In genomic region chr10:103547391-103547946, GRCh38 we compare ENCODE assay signal across 20 cellular contexts. TPM values are rescaled to one million over a fixed set of nuclear protein-coding genes. Genes with fewer than 3 reads are reported as not detected.
DNase-seq lines count a peak whose midpoint lies in the region; ATAC-seq lines count a peak whose summit lies in the region.
"Had no signal": no experiment of that assay in that cellular context is flagged by ENCODE, and none has a peak within 500 bp of the region (broad histone marks: within the 10 kb centered on the region; RNA-seq: fewer than 3 reads in every experiment).

No MANE protein-coding gene starts in this region.

- H3K9me3 Mint-ChIP-seq in stimulated activated naive B cell treated with anti-CD40 and anti-IgM and Interleukin-4, amounts not matched to agents 10 μg/mL and 1 μg/mL and 100 μg/mL, for 72 hours: no peaks in the 10 kb centered on the region
- H3K9me3 Mint-ChIP-seq: activated naive CD8-positive, alpha-beta T cell treated with anti-CD3 and anti-CD28 coated beads, Interleukin-2, amount 50 U/mL, for 24 hours; central memory CD8-positive, alpha-beta T cell; naive B cell had no signal

- DNase-seq in H7 (peak; percentile 33), cerebellar cortex (ENCODE audit: low spot score) (peak; percentile 81), neuronal stem cell (ENCODE audit: low spot score) (no peak)
- DNase-seq in stimulated activated naive B cell treated with anti-CD40 and anti-IgM and Interleukin-4, amounts not matched to agents 10 μg/mL and 1 μg/mL and 100 μg/mL, for 72 hours: no peak
- DNase-seq: activated CD4-positive, alpha-beta T cell treated with anti-CD3 and anti-CD28 coated beads, Interleukin-2, amount 10 ng/mL, durations not matched to agents 24 days and 14 days; activated naive CD8-positive, alpha-beta T cell treated with anti-CD3 and anti-CD28 coated beads, Interleukin-2, amount 50 U/mL, for 24 hours; activated T-cell treated with anti-CD3 and anti-CD28 coated beads, Interleukin-2, amount 50 U/mL, for 1 hour; AML-193; DMS153; foreskin melanocyte; GM23248; naive B cell; NK-92 treated with Interleukin-12 subunit alpha and Interleukin-12 subunit beta, amount 100 ng/mL, for 24 hours had no signal

- H3K9ac ChIP-seq in BLaER1: no peak overlapping the region
- H3K9ac ChIP-seq in neuronal stem cell (ENCODE audit: low read depth, low read length, poor library complexity): no peak overlapping the region
- H3K9ac ChIP-seq: GM23248 had no signal

- H3K4me1 Mint-ChIP-seq in stimulated activated naive B cell treated with anti-CD40 and anti-IgM and Interleukin-4, amounts not matched to agents 10 μg/mL and 1 μg/mL and 100 μg/mL, for 72 hours: peaks cover 13 to 18% of the 10 kb centered on the region in 2 donors

- H3K27ac ChIP-seq in BLaER1: no peak overlapping the region
- no peak overlapping the region for H3K27ac ChIP-seq in neuronal stem cell (replicated peaks; ENCODE audit: low read length)
- H3K27ac ChIP-seq: GM23248, SJCRH30 had no signal

- H4K20me1 ChIP-seq in BLaER1: peaks cover 7% of the 10 kb centered on the region; the same call in 1 of the 2 replicates

- peak overlapping the region; percentile 38 for H3K23ac ChIP-seq in neuronal stem cell (ENCODE audit: low read depth, low read length, poor library complexity)

- no peak overlapping the region for H3K4me3 Mint-ChIP-seq in stimulated activated naive B cell treated with anti-CD40 and anti-IgM and Interleukin-4, amounts not matched to agents 10 μg/mL and 1 μg/mL and 100 μg/mL, for 72 hours
- H3K4me3 Mint-ChIP-seq: activated CD4-positive, alpha-beta T cell treated with anti-CD3 and anti-CD28 coated beads, Interleukin-2, amount 10 ng/mL, durations not matched to agents 24 days and 14 days; activated naive CD8-positive, alpha-beta T cell treated with anti-CD3 and anti-CD28 coated beads, Interleukin-2, amount 50 U/mL, for 24 hours; central memory CD8-positive, alpha-beta T cell; naive B cell had no signal

- H4K8ac ChIP-seq in neuronal stem cell (ENCODE audit: low read depth, low read length): no peak overlapping the region

- peak overlapping the region; percentile 41 for H2BK12ac ChIP-seq in neuronal stem cell (ENCODE audit: low read length)

- peaks cover 6 to 10% of the 10 kb centered on the region in 2 donors for H3K27me3 Mint-ChIP-seq in stimulated activated naive B cell treated with anti-CD40 and anti-IgM and Interleukin-4, amounts not matched to agents 10 μg/mL and 1 μg/mL and 100 μg/mL, for 72 hours

- H3K36me3 ChIP-seq in BLaER1: no peaks in the 10 kb centered on the region
- H3K36me3 ChIP-seq in H7 (replicated peaks; ENCODE audit: control insufficient read depth, insufficient read depth, low read length): no peaks in the 10 kb centered on the region
- no peaks in the 10 kb centered on the region for H3K36me3 ChIP-seq in neuronal stem cell (replicated peaks in 1 of 2; ENCODE audit: control insufficient read depth in 2 of 2, insufficient read depth in 2 of 2, low read length in 2 of 2)
- H3K36me3 ChIP-seq: SJCRH30 had no signal

- H3K36me3 Mint-ChIP-seq in stimulated activated naive B cell treated with anti-CD40 and anti-IgM and Interleukin-4, amounts not matched to agents 10 μg/mL and 1 μg/mL and 100 μg/mL, for 72 hours: no peaks in the 10 kb centered on the region
- H3K36me3 Mint-ChIP-seq: naive B cell had no signal

- no peak overlapping the region for H3K4ac ChIP-seq in neuronal stem cell (ENCODE audit: low read length)

- 100% methylated on average over 1 of the region's 10 CpGs for WGBS in neuronal stem cell (ENCODE audit: extremely low coverage in 2 of 2, insufficient read length in 2 of 2, insufficient replicate concordance in 1 of 2), 2 donors

- H3K27me3 ChIP-seq in BLaER1 (no peaks in the 10 kb centered on the region), H7 (ENCODE audit: control insufficient read depth, insufficient read depth, low read length) (no peaks in the 10 kb centered on the region), neuronal stem cell (ENCODE audit: control insufficient read depth in 3 of 3, insufficient read depth in 3 of 3, low read depth in 1 of 3, low read length in 3 of 3) (peaks cover 0 to 22% (median 0%) of the 10 kb centered on the region in 3 experiments)
- H3K27me3 ChIP-seq: SJCRH30 had no signal

- H3K79me1 ChIP-seq in neuronal stem cell (ENCODE audit: low read depth, low read length): no peaks in the 10 kb centered on the region

- ATAC-seq in HG02973 (IDR thresholded peaks at IDR 0.05; ENCODE audit: unreplicated experiment) (no peak), GM21526 (IDR thresholded peaks at IDR 0.05; ENCODE audit: low FRiP score, unreplicated experiment) (no peak), GM19395 (IDR thresholded peaks at IDR 0.05; ENCODE audit: unreplicated experiment) (no peak)
- no peak for ATAC-seq in stimulated activated naive B cell treated with anti-CD40 and anti-IgM and Interleukin-4, amounts not matched to agents 10 μg/mL and 1 μg/mL and 100 μg/mL, for 72 hours (replicated peaks)
- ATAC-seq: activated naive CD8-positive, alpha-beta T cell treated with anti-CD3 and anti-CD28 coated beads, Interleukin-2, amount 50 U/mL, for 24 hours had no signal

- H3K4me1 ChIP-seq in BLaER1: peaks cover 63% of the 10 kb centered on the region
- H3K4me1 ChIP-seq in neuronal stem cell (ENCODE audit: control insufficient read depth in 2 of 2, insufficient read depth in 1 of 2, low read depth in 1 of 2, low read length in 2 of 2): peaks cover 4 to 11% of the 10 kb centered on the region in 2 donors

- no peak overlapping the region for H4K91ac ChIP-seq in neuronal stem cell (ENCODE audit: low read depth, low read length, poor library complexity)

- H3K14ac ChIP-seq in neuronal stem cell (ENCODE audit: low read length): no peak overlapping the region

- peak overlapping the region; percentile 16 for H3K18ac ChIP-seq in neuronal stem cell (ENCODE audit: low read length)

- H2BK15ac ChIP-seq in neuronal stem cell (ENCODE audit: low read length): no peak overlapping the region

- peak overlapping the region; percentile 78 for H2AK5ac ChIP-seq in neuronal stem cell (ENCODE audit: low read depth, low read length)

- no peak overlapping the region for H3K27ac Mint-ChIP-seq in stimulated activated naive B cell treated with anti-CD40 and anti-IgM and Interleukin-4, amounts not matched to agents 10 μg/mL and 1 μg/mL and 100 μg/mL, for 72 hours
- H3K27ac Mint-ChIP-seq: activated CD4-positive, alpha-beta T cell treated with anti-CD3 and anti-CD28 coated beads, Interleukin-2, amount 10 ng/mL, durations not matched to agents 24 days and 14 days; activated naive CD8-positive, alpha-beta T cell treated with anti-CD3 and anti-CD28 coated beads, Interleukin-2, amount 50 U/mL, for 24 hours had no signal

- peak overlapping the region; percentile 7; the same call in 1 of the 2 replicates for H3K4me2 ChIP-seq in BLaER1
- H3K4me2 ChIP-seq in neuronal stem cell (ENCODE audit: insufficient read depth, low read length, poor library complexity, severe bottlenecking): no peak overlapping the region

- no peaks in the 10 kb centered on the region for H3K9me3 ChIP-seq in BLaER1
- no peaks in the 10 kb centered on the region for H3K9me3 ChIP-seq in neuronal stem cell (replicated peaks in 1 of 2; ENCODE audit: control insufficient read depth in 2 of 2, insufficient read depth in 1 of 2, low read depth in 1 of 2, low read length in 2 of 2)
- H3K9me3 ChIP-seq: SJCRH30 had no signal

- peak overlapping the region; percentile 65 for H2AFZ ChIP-seq in neuronal stem cell (ENCODE audit: low read length)
- H2AFZ ChIP-seq: GM23248 had no signal

- H3K4me3 ChIP-seq in BLaER1 (no peak overlapping the region), H7 (ENCODE audit: insufficient read depth, low read depth, low read length) (no peak overlapping the region), neuronal stem cell (ENCODE audit: low read length in 2 of 2) (no peak overlapping the region)
- H3K4me3 ChIP-seq: GM23248, SJCRH30 had no signal

- no peak overlapping the region for H2BK5ac ChIP-seq in neuronal stem cell (ENCODE audit: low read length)

- no peak overlapping the region for H2BK120ac ChIP-seq in neuronal stem cell (ENCODE audit: low read depth, low read length)

RNA-seq across cellular contexts. Expression of gene NEURL1, which starts 54.0 kb away (rescaled TPM):
- 7.9 and 16.5 TPM in 2 replicates for total RNA-seq in H7 (2014; rRNA removed; shearing (Covaris generic))
- polyA plus RNA-seq in neuronal stem cell (2013, experiment 1 of 2): 1.4 TPM
- polyA plus RNA-seq in neuronal stem cell (2013, experiment 2 of 2): 1.7 TPM
- total RNA-seq: subcutaneous adipose tissue had no signal

Comparison
In these comparisons a context has a peak if more than half of its experiments do, and no peak if none do; other contexts are left out.
1. DNase-seq: peak in H7 (single experiment) and cerebellar cortex (single experiment); none in neuronal stem cell (single experiment) and stimulated activated naive B cell treated with anti-CD40 and anti-IgM and Interleukin-4, amounts not matched to agents 10 μg/mL and 1 μg/mL and 100 μg/mL, for 72 hours (single experiment).